Comparison of ENCODE assay signal across 12 cellular contexts in the genomic region with DNA sequence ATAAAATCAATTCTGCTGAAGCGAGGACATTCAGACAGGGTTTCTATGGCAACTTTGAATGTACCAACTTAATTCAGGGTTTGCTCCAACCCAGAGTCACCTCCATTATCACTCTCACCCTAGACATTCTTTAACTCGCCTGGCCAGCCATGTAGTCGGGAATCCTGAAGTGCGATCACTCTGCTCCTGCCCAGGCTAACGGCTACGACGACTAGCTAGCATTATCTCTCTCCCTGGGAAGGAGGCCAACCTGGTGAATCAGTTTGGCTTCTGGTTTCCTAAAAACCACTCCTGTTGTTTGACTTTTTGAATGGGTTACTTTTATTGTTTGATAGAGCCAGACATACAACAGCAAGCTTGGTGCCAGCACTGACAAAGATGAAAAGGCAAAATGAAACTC. TPM values are rescaled to one million over a fixed set of nuclear protein-coding genes. Genes with fewer than 3 reads are reported as not detected.
A peak's percentile ranks its signal among the peaks of the same experiment; 100 is the strongest.
DNase-seq lines count a peak whose midpoint lies in the region; ATAC-seq and TF ChIP-seq lines count a peak whose summit lies in the region.
"Had no signal": no experiment of that assay in that cellular context is flagged by ENCODE, and none has a peak within 500 bp of the region (broad histone marks: within the 10 kb centered on the region; RNA-seq: fewer than 3 reads in every experiment).

No MANE protein-coding gene starts in this region.

- H3K4me3 ChIP-seq in AG04450 (ENCODE audit: low read depth, low read length): peak overlapping the region; percentile 3; the same call in 1 of the 2 replicates
- peak overlapping the region; percentile 9; the same call in 1 of the 2 replicates for H3K4me3 ChIP-seq in HUES64 (ENCODE audit: low read length)
- H3K4me3 ChIP-seq in mammary epithelial cell (replicated peaks in 1 of 3; ENCODE audit: insufficient read depth in 1 of 3, low read depth in 2 of 3, low read length in 3 of 3): no peak overlapping the region
- H3K4me3 ChIP-seq: lung, suprapubic skin had no signal

- H3K27ac ChIP-seq in AG04450 (ENCODE audit: low read depth, low read length): no peak overlapping the region
- no peak overlapping the region for H3K27ac ChIP-seq in HUES64 (ENCODE audit: low read depth, low read length)
- no peak overlapping the region for H3K27ac ChIP-seq in mammary epithelial cell (ENCODE audit: insufficient read depth, low read depth, low read length)
- H3K27ac ChIP-seq: suprapubic skin had no signal

- BruUV-seq in mammary epithelial cell (replicated peaks; lab: Mats Ljungman, UMichigan): no TSS peak

- in situ Hi-C loops in mammary epithelial cell (cut with MboI; ENCODE audit: low sequenced_read_pairs in 2 of 2): no loop called here

- intact Hi-C loops in mammary epithelial cell (cut with micrococcal nuclease): no loop called here

- ATAC-seq in GM19324 (IDR thresholded peaks at IDR 0.05; ENCODE audit: low FRiP score, unreplicated experiment) (no peak), GM21423 (IDR thresholded peaks at IDR 0.05; ENCODE audit: unreplicated experiment) (no peak)

- POLR2A ChIA-PET in AG04450 (lab: Yijun Ruan, JAX): interaction anchor here (1.0 kb wide), 1 partner anchor 36 kb away, joined by 4 read pairs; no protein-coding TSS in a partner anchor

- H3K9ac ChIP-seq in HUES64 (ENCODE audit: low read depth, low read length) (no peak overlapping the region), mammary epithelial cell (ENCODE audit: insufficient read depth, low read length) (no peak overlapping the region)

- 45% methylated on average over 7 of the region's 7 CpGs for WGBS in HUES64
- 41% methylated on average over 7 of the region's 7 CpGs for WGBS in mammary epithelial cell (ENCODE audit: low coverage, missing lambda C conversion rate)

- H3K4me2 ChIP-seq in mammary epithelial cell (ENCODE audit: insufficient read depth, low read depth, low read length): no peak overlapping the region

- H4K20me1 ChIP-seq in mammary epithelial cell (ENCODE audit: insufficient read depth, low read length): no peaks in the 10 kb centered on the region

- no peak overlapping the region for H2AFZ ChIP-seq in mammary epithelial cell (ENCODE audit: low read depth, low read length)

- no peak for TF ChIP-seq CTCF in AG04450 (IDR thresholded peaks at IDR 0.05; ENCODE audit: low read depth, low read length)
- TF ChIP-seq CTCF in mammary epithelial cell (conservative IDR thresholded peaks at IDR 0.05 in 1 of 2, IDR thresholded peaks at IDR 0.05 in 1 of 2; ENCODE audit: extremely low read depth in 1 of 2, insufficient read depth in 1 of 2, low read depth in 1 of 2, low read length in 2 of 2): no peak
- TF ChIP-seq CTCF in GM20000 (IDR thresholded peaks at IDR 0.05; ENCODE audit: extremely low read depth, missing control alignments): no peak

- dilution Hi-C loops in mammary epithelial cell (cut with HindIII; ENCODE audit: low sequenced_read_pairs): no loop called here

- H3K4me1 ChIP-seq in HUES64 (ENCODE audit: insufficient read depth, low read length): peaks cover 23% of the 10 kb centered on the region
- no peaks in the 10 kb centered on the region for H3K4me1 ChIP-seq in mammary epithelial cell (ENCODE audit: insufficient read depth, low read length)

- no peaks in the 10 kb centered on the region for H3K79me2 ChIP-seq in mammary epithelial cell (ENCODE audit: insufficient read depth, low read length)

- H3K27me3 ChIP-seq in AG04450 (ENCODE audit: control insufficient read depth, insufficient read depth, low read length) (peaks cover 4% of the 10 kb centered on the region), HUES64 (ENCODE audit: insufficient read depth, low read length) (no peaks in the 10 kb centered on the region), mammary epithelial cell (ENCODE audit: insufficient read depth, low read length) (no peaks in the 10 kb centered on the region)
- H3K27me3 ChIP-seq: suprapubic skin had no signal

- H3K36me3 ChIP-seq in HUES64 (ENCODE audit: insufficient read depth, low read length) (no peaks in the 10 kb centered on the region), mammary epithelial cell (ENCODE audit: insufficient read depth, low read length) (no peaks in the 10 kb centered on the region)
- H3K36me3 ChIP-seq: suprapubic skin had no signal

- H3K9me3 ChIP-seq in AG04450 (ENCODE audit: control insufficient read depth, insufficient read depth, low read length) (no peaks in the 10 kb centered on the region), HUES64 (ENCODE audit: insufficient read depth, low read depth, low read length) (no peaks in the 10 kb centered on the region), mammary epithelial cell (replicated peaks; ENCODE audit: insufficient read depth, low read length) (no peaks in the 10 kb centered on the region)
- H3K9me3 ChIP-seq: suprapubic skin had no signal

- peak; percentile 39 for DNase-seq in AG04450 (ENCODE audit: low read depth, low spot score)
- DNase-seq in mammary epithelial cell: peak; percentile 48
- peak; percentile 79 for DNase-seq in kidney tubule cell (ENCODE audit: low spot score)
- no peak for DNase-seq in HT-29 (ENCODE audit: low spot score)
- no peak for DNase-seq in GM20000 (ENCODE audit: low spot score)
- DNase-seq: activated T-cell treated with anti-CD3 and anti-CD28 coated beads, Interleukin-2, amount 50 U/mL, for 48 hours; CD4-positive, alpha-beta T cell had no signal

- CTCF ChIA-PET in AG04450 (lab: Charles Lee) (no interaction called here), mammary epithelial cell (lab: Charles Lee; ENCODE audit: low non-redundant PET) (no interaction called here)

RNA-seq across cellular contexts. Expression of gene ZBTB18, which starts 38.9 kb away (rescaled TPM):
- polyA plus RNA-seq in AG04450 (2011; rRNA removed): 11.0 and 12.7 TPM in 2 replicates
- polyA minus RNA-seq in AG04450 (2011; rRNA and poly(A)+ RNA removed): 15.1 and 16.2 TPM in 2 replicates
- polyA plus RNA-seq in HUES64 (2013, experiment 1 of 2): 7.8 TPM
- 10.8 TPM for polyA plus RNA-seq in HUES64 (2013, experiment 2 of 2)
- 10 to 100 TPM in 1 of 2 donors, 1 to 10 TPM in 1; 5.9 to 10.2 TPM for total RNA-seq in mammary epithelial cell
- 5.2 TPM for polyA plus RNA-seq in mammary epithelial cell
- polyA minus RNA-seq in mammary epithelial cell: 7.0 TPM
- total RNA-seq in HT-29 (2014; rRNA removed; shearing (Covaris generic)): 10.7 and 11.0 TPM in 2 replicates

Comparison
In these comparisons a context has a peak if more than half of its experiments do, and no peak if none do; other contexts are left out.
1. DNase-seq: peak in AG04450 (single experiment), mammary epithelial cell (single experiment) and kidney tubule cell (single experiment); none in HT-29 (single experiment) and GM20000 (single experiment).
2. H3K4me3 ChIP-seq: peak in AG04450 (single experiment) and HUES64 (single experiment); none in mammary epithelial cell (0 of 3).